13 cellular contexts compared by ENCODE assay signal in the genomic region with DNA sequence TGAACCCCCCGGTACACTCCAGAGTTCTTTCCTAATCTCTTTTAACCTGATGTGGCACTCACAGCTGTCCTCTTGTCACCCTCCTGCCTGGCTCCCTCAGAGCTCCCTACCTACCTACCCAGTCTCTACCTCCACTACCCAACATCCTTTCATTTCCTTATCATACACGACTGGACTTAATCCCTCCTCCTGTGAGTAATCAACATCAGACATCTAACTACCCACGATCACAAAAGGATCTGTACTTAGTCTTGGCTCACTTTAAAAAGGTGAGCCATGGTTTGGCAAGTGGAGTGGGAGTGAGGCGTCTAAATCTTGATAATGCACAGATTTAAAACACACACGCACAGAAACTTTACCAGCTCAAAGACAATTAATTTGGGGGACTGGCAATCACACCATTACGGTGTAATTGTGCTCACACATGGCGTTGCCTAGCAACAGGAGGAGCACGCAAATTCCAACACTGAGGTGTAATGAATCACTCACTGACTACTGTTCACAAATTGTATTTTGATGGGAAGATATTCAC.
DNase-seq lines count a peak whose midpoint lies in the region; ATAC-seq and TF ChIP-seq lines count a peak whose summit lies in the region.
"Had no signal": no experiment of that assay in that cellular context is flagged by ENCODE, and none has a peak within 500 bp of the region (broad histone marks: within the 10 kb centered on the region; RNA-seq: fewer than 3 reads in every experiment).

No MANE protein-coding gene starts in this region.

- no peaks in the 10 kb centered on the region for H3K4me1 Mint-ChIP-seq in chondrocyte (ENCODE audit: low read depth)
- H3K4me1 Mint-ChIP-seq: activated naive CD4-positive, alpha-beta T cell treated with anti-CD3 and anti-CD28 coated beads, Interleukin-2, amount 10 ng/mL, durations not matched to agents 7 days and 5 days had no signal

- peaks cover 6% of the 10 kb centered on the region for H3K4me1 ChIP-seq in mesendoderm (ENCODE audit: control insufficient read depth, low read depth, low read length)

- no peak for ATAC-seq in HG02981 (IDR thresholded peaks at IDR 0.05; ENCODE audit: unreplicated experiment)

- H2BK5ac ChIP-seq in mesendoderm (ENCODE audit: low read length), result no peak overlapping the region

- H2BK120ac ChIP-seq in mesendoderm (ENCODE audit: low read depth, low read length), result no peak overlapping the region

- H3K27ac ChIP-seq in mesendoderm (ENCODE audit: low read depth, low read length), result no peak overlapping the region

- H3K36me3 ChIP-seq in mesendoderm (ENCODE audit: control insufficient read depth, insufficient read depth, low read length), result no peaks in the 10 kb centered on the region

- no peak overlapping the region for H3K9ac ChIP-seq in mesendoderm (ENCODE audit: low read length)

- peaks cover 2% of the 10 kb centered on the region for H3K36me3 Mint-ChIP-seq in chondrocyte (ENCODE audit: low read depth)
- H3K36me3 Mint-ChIP-seq: activated naive CD4-positive, alpha-beta T cell treated with anti-CD3 and anti-CD28 coated beads, Interleukin-2, amount 10 ng/mL, durations not matched to agents 7 days and 5 days had no signal

- H2AK5ac ChIP-seq in mesendoderm (ENCODE audit: low read length), result no peak overlapping the region

- H3K9me3 Mint-ChIP-seq in chondrocyte (ENCODE audit: low read depth), result no peaks in the 10 kb centered on the region
- H3K9me3 Mint-ChIP-seq: activated naive CD4-positive, alpha-beta T cell treated with anti-CD3 and anti-CD28 coated beads, Interleukin-2, amount 10 ng/mL, durations not matched to agents 7 days and 5 days had no signal

- H3K27ac Mint-ChIP-seq in chondrocyte (ENCODE audit: unreplicated experiment), result no peak overlapping the region
- H3K27ac Mint-ChIP-seq: activated naive CD4-positive, alpha-beta T cell treated with anti-CD3 and anti-CD28 coated beads, Interleukin-2, amount 10 ng/mL, durations not matched to agents 7 days and 5 days had no signal

- H4K8ac ChIP-seq in mesendoderm (ENCODE audit: low read depth, low read length), result no peak overlapping the region

- no peaks in the 10 kb centered on the region for H3K79me2 ChIP-seq in mesendoderm (ENCODE audit: control insufficient read depth, insufficient read depth, low read length)

- no peaks in the 10 kb centered on the region for H3K79me1 ChIP-seq in mesendoderm (ENCODE audit: low read length)

- H3K23ac ChIP-seq in mesendoderm (ENCODE audit: low read length), result no peak overlapping the region

- H3K4me3 Mint-ChIP-seq in chondrocyte (ENCODE audit: unreplicated experiment), result no peak overlapping the region
- H3K4me3 Mint-ChIP-seq: activated naive CD4-positive, alpha-beta T cell treated with anti-CD3 and anti-CD28 coated beads, Interleukin-2, amount 10 ng/mL, durations not matched to agents 7 days and 5 days had no signal

- no peak overlapping the region for H3K4me2 ChIP-seq in mesendoderm (ENCODE audit: low read length)

- TF ChIP-seq CTCF in cardiac fibroblast (IDR thresholded peaks at IDR 0.05; ENCODE audit: low read depth, low read length) (no peak), chondrocyte (IDR thresholded peaks at IDR 0.05) (no peak)

- H2BK15ac ChIP-seq in mesendoderm (replicated peaks; ENCODE audit: low read depth), result no peak overlapping the region

- no peaks in the 10 kb centered on the region for H3K27me3 ChIP-seq in mesendoderm (ENCODE audit: insufficient read depth, low read length, poor library complexity)

- no peaks in the 10 kb centered on the region for H3K27me3 Mint-ChIP-seq in chondrocyte (ENCODE audit: low read depth)

- H4K5ac ChIP-seq in mesendoderm (ENCODE audit: low read length), result no peak overlapping the region

- peak; percentile 2 for DNase-seq in GDM1 (lab: John Stamatoyannopoulos, UW)
- DNase-seq in NCI-H1417 treated with DMSO at 0.1 percent for 48 hours (lab: John Stamatoyannopoulos, UW), result peak; percentile 11
- peak; percentile 39 to 43 for DNase-seq in cardiac fibroblast (ENCODE audit: low read depth in 2 of 2)
- peak; percentile 89 for DNase-seq in mesendoderm
- no peak for DNase-seq in chondrocyte (ENCODE audit: low spot score)
- no peak for DNase-seq in NAMALWA (ENCODE audit: low spot score)
- DNase-seq in amniotic stem cell (lab: John Stamatoyannopoulos, UW), result no peak
- DNase-seq: activated naive CD4-positive, alpha-beta T cell treated with anti-CD3 and anti-CD28 coated beads, Interleukin-2, amount 10 ng/mL, durations not matched to agents 7 days and 5 days; occipital lobe; SIG-M5; stimulated activated CD4-positive, alpha-beta T cell treated with anti-CD3 and anti-CD28 coated beads, Interleukin-4, amount 100 ng/mL, for 4 hours; substantia nigra had no signal

- H3K56ac ChIP-seq in mesendoderm (ENCODE audit: low read length), result no peak overlapping the region

- H3K4me3 ChIP-seq in cardiac fibroblast (replicated peaks in 1 of 2; ENCODE audit: low read depth in 2 of 2, low read length in 2 of 2), result no peak overlapping the region
- no peak overlapping the region for H3K4me3 ChIP-seq in mesendoderm (ENCODE audit: low read length)

- WGBS in mesendoderm (ENCODE audit: extremely low coverage, insufficient coverage, low lambda C conversion rate), result 100% methylated on average over 1 of the region's 8 CpGs

- no peak overlapping the region for H3K18ac ChIP-seq in mesendoderm (ENCODE audit: low read length)

- H3K4ac ChIP-seq in mesendoderm (ENCODE audit: low read depth, low read length), result no peak overlapping the region

Comparison
In these comparisons a context has a peak if more than half of its experiments do, and no peak if none do; other contexts are left out.
1. DNase-seq: peak in GDM1 (single experiment), NCI-H1417 treated with DMSO at 0.1 percent for 48 hours (single experiment), cardiac fibroblast (2 of 2) and mesendoderm (single experiment); none in chondrocyte (single experiment), NAMALWA (single experiment) and amniotic stem cell (single experiment).